1 cellular context compared by ENCODE assay signal in genomic region chr20:59032023-59032712, GRCh38.
A peak's percentile ranks its signal among the peaks of the same experiment; 100 is the strongest.
TF ChIP-seq lines count a peak whose summit lies in the region.

Gene ATP5F1E (minus strand): TSS chr20:59032335. CDS start chr20:59032251, 84 bp downstream.

TF ChIP-seq in HepG2, 621 proteins besides CTCF, POLR2A, EP300 and RAD21 (continued from another document and continues in another):
- TF ChIP-seq, protein P1, sequence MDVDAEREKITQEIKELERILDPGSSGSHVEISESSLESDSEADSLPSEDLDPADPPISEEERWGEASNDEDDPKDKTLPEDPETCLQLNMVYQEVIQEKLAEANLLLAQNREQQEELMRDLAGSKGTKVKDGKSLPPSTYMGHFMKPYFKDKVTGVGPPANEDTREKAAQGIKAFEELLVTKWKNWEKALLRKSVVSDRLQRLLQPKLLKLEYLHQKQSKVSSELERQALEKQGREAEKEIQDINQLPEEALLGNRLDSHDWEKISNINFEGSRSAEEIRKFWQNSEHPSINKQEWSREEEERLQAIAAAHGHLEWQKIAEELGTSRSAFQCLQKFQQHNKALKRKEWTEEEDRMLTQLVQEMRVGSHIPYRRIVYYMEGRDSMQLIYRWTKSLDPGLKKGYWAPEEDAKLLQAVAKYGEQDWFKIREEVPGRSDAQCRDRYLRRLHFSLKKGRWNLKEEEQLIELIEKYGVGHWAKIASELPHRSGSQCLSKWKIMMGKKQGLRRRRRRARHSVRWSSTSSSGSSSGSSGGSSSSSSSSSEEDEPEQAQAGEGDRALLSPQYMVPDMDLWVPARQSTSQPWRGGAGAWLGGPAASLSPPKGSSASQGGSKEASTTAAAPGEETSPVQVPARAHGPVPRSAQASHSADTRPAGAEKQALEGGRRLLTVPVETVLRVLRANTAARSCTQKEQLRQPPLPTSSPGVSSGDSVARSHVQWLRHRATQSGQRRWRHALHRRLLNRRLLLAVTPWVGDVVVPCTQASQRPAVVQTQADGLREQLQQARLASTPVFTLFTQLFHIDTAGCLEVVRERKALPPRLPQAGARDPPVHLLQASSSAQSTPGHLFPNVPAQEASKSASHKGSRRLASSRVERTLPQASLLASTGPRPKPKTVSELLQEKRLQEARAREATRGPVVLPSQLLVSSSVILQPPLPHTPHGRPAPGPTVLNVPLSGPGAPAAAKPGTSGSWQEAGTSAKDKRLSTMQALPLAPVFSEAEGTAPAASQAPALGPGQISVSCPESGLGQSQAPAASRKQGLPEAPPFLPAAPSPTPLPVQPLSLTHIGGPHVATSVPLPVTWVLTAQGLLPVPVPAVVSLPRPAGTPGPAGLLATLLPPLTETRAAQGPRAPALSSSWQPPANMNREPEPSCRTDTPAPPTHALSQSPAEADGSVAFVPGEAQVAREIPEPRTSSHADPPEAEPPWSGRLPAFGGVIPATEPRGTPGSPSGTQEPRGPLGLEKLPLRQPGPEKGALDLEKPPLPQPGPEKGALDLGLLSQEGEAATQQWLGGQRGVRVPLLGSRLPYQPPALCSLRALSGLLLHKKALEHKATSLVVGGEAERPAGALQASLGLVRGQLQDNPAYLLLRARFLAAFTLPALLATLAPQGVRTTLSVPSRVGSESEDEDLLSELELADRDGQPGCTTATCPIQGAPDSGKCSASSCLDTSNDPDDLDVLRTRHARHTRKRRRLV (CRISPR knock-in tag; IDR thresholded peaks at IDR 0.05), result peak; percentile 96
- TF ChIP-seq HIC2 (CRISPR knock-in tag; IDR thresholded peaks at IDR 0.05; ENCODE audit: low read depth), result peak; percentile 29; the same call in 1 of the 2 replicates
- TF ChIP-seq ZKSCAN8 (CRISPR knock-in tag; IDR thresholded peaks at IDR 0.05; ENCODE audit: borderline replicate concordance), result peak; percentile 68; the same call in 1 of the 2 replicates
- TF ChIP-seq ZBTB44 (CRISPR knock-in tag; IDR thresholded peaks at IDR 0.05), result peak; percentile 77; the same call in 1 of the 2 replicates
- peak; percentile 84; the same call in 1 of the 2 replicates for TF ChIP-seq SETDB1 (CRISPR knock-in tag; IDR thresholded peaks at IDR 0.05; ENCODE audit: borderline replicate concordance)
- peak; percentile 79 for TF ChIP-seq HNRNPK (IDR thresholded peaks at IDR 0.05; ENCODE audit: low read depth, low read length, poor library complexity, severe bottlenecking)
- 0 out of 2 replicates have a peak, but pooled peaks have one; percentile 2 for TF ChIP-seq RCOR2 (CRISPR knock-in tag; IDR thresholded peaks at IDR 0.05)
- no peak for TF ChIP-seq CHD4 (IDR thresholded peaks at IDR 0.05; ENCODE audit: borderline replicate concordance, low read length)
- TF ChIP-seq ZNF839 (CRISPR knock-in tag; IDR thresholded peaks at IDR 0.05; ENCODE audit: borderline replicate concordance), result peak; percentile 96; the same call in 1 of the 2 replicates
- TF ChIP-seq, protein P2, sequence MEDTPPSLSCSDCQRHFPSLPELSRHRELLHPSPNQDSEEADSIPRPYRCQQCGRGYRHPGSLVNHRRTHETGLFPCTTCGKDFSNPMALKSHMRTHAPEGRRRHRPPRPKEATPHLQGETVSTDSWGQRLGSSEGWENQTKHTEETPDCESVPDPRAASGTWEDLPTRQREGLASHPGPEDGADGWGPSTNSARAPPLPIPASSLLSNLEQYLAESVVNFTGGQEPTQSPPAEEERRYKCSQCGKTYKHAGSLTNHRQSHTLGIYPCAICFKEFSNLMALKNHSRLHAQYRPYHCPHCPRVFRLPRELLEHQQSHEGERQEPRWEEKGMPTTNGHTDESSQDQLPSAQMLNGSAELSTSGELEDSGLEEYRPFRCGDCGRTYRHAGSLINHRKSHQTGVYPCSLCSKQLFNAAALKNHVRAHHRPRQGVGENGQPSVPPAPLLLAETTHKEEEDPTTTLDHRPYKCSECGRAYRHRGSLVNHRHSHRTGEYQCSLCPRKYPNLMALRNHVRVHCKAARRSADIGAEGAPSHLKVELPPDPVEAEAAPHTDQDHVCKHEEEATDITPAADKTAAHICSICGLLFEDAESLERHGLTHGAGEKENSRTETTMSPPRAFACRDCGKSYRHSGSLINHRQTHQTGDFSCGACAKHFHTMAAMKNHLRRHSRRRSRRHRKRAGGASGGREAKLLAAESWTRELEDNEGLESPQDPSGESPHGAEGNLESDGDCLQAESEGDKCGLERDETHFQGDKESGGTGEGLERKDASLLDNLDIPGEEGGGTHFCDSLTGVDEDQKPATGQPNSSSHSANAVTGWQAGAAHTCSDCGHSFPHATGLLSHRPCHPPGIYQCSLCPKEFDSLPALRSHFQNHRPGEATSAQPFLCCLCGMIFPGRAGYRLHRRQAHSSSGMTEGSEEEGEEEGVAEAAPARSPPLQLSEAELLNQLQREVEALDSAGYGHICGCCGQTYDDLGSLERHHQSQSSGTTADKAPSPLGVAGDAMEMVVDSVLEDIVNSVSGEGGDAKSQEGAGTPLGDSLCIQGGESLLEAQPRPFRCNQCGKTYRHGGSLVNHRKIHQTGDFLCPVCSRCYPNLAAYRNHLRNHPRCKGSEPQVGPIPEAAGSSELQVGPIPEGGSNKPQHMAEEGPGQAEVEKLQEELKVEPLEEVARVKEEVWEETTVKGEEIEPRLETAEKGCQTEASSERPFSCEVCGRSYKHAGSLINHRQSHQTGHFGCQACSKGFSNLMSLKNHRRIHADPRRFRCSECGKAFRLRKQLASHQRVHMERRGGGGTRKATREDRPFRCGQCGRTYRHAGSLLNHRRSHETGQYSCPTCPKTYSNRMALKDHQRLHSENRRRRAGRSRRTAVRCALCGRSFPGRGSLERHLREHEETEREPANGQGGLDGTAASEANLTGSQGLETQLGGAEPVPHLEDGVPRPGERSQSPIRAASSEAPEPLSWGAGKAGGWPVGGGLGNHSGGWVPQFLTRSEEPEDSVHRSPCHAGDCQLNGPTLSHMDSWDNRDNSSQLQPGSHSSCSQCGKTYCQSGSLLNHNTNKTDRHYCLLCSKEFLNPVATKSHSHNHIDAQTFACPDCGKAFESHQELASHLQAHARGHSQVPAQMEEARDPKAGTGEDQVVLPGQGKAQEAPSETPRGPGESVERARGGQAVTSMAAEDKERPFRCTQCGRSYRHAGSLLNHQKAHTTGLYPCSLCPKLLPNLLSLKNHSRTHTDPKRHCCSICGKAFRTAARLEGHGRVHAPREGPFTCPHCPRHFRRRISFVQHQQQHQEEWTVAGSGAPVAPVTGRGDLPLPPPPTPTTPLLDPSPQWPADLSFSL (CRISPR knock-in tag; IDR thresholded peaks at IDR 0.05), result no peak; the same call in none of the 2 replicates
- peak; percentile 93; the same call in 1 of the 2 replicates for TF ChIP-seq ZBTB10 (CRISPR knock-in tag; IDR thresholded peaks at IDR 0.05; ENCODE audit: borderline replicate concordance)
- peak; percentile 96 for TF ChIP-seq SAP130 (CRISPR knock-in tag; IDR thresholded peaks at IDR 0.05; ENCODE audit: low read depth)
- TF ChIP-seq JDP2 (CRISPR knock-in tag; IDR thresholded peaks at IDR 0.05; ENCODE audit: borderline replicate concordance), result no peak
- peak; percentile 25 for TF ChIP-seq ZNF143 (CRISPR knock-in tag; IDR thresholded peaks at IDR 0.05)
- TF ChIP-seq, protein P3, sequence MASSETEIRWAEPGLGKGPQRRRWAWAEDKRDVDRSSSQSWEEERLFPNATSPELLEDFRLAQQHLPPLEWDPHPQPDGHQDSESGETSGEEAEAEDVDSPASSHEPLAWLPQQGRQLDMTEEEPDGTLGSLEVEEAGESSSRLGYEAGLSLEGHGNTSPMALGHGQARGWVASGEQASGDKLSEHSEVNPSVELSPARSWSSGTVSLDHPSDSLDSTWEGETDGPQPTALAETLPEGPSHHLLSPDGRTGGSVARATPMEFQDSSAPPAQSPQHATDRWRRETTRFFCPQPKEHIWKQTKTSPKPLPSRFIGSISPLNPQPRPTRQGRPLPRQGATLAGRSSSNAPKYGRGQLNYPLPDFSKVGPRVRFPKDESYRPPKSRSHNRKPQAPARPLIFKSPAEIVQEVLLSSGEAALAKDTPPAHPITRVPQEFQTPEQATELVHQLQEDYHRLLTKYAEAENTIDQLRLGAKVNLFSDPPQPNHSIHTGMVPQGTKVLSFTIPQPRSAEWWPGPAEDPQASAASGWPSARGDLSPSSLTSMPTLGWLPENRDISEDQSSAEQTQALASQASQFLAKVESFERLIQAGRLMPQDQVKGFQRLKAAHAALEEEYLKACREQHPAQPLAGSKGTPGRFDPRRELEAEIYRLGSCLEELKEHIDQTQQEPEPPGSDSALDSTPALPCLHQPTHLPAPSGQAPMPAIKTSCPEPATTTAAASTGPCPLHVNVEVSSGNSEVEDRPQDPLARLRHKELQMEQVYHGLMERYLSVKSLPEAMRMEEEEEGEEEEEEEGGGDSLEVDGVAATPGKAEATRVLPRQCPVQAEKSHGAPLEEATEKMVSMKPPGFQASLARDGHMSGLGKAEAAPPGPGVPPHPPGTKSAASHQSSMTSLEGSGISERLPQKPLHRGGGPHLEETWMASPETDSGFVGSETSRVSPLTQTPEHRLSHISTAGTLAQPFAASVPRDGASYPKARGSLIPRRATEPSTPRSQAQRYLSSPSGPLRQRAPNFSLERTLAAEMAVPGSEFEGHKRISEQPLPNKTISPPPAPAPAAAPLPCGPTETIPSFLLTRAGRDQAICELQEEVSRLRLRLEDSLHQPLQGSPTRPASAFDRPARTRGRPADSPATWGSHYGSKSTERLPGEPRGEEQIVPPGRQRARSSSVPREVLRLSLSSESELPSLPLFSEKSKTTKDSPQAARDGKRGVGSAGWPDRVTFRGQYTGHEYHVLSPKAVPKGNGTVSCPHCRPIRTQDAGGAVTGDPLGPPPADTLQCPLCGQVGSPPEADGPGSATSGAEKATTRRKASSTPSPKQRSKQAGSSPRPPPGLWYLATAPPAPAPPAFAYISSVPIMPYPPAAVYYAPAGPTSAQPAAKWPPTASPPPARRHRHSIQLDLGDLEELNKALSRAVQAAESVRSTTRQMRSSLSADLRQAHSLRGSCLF (CRISPR knock-in tag; IDR thresholded peaks at IDR 0.05; ENCODE audit: borderline replicate concordance), result no peak
- TF ChIP-seq NAIF1 (CRISPR knock-in tag; IDR thresholded peaks at IDR 0.05; ENCODE audit: borderline replicate concordance), result no peak; the same call in 1 of the 2 replicates
- TF ChIP-seq PAWR (CRISPR knock-in tag; IDR thresholded peaks at IDR 0.05; ENCODE audit: borderline replicate concordance), result no peak
- TF ChIP-seq MED13 (CRISPR knock-in tag; IDR thresholded peaks at IDR 0.05), result no peak; the same call in 1 of the 2 replicates
- TF ChIP-seq IKZF4 (CRISPR knock-in tag; IDR thresholded peaks at IDR 0.05; ENCODE audit: borderline replicate concordance, low read depth, not compliant biosample characterization), result peak; percentile 97
- TF ChIP-seq MATR3 (CRISPR knock-in tag; IDR thresholded peaks at IDR 0.05), result peak; percentile 96; the same call in 1 of the 2 replicates
- TF ChIP-seq HNF4A (CRISPR knock-in tag; IDR thresholded peaks at IDR 0.05), result no peak
- TF ChIP-seq, protein P4, sequence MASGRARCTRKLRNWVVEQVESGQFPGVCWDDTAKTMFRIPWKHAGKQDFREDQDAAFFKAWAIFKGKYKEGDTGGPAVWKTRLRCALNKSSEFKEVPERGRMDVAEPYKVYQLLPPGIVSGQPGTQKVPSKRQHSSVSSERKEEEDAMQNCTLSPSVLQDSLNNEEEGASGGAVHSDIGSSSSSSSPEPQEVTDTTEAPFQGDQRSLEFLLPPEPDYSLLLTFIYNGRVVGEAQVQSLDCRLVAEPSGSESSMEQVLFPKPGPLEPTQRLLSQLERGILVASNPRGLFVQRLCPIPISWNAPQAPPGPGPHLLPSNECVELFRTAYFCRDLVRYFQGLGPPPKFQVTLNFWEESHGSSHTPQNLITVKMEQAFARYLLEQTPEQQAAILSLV (CRISPR knock-in tag; IDR thresholded peaks at IDR 0.05; ENCODE audit: borderline replicate concordance), result peak; percentile 96
- TF ChIP-seq PRPF4 (IDR thresholded peaks at IDR 0.05; ENCODE audit: low read depth, low read length, poor library complexity, severe bottlenecking), result no peak
- TF ChIP-seq, protein P5, sequence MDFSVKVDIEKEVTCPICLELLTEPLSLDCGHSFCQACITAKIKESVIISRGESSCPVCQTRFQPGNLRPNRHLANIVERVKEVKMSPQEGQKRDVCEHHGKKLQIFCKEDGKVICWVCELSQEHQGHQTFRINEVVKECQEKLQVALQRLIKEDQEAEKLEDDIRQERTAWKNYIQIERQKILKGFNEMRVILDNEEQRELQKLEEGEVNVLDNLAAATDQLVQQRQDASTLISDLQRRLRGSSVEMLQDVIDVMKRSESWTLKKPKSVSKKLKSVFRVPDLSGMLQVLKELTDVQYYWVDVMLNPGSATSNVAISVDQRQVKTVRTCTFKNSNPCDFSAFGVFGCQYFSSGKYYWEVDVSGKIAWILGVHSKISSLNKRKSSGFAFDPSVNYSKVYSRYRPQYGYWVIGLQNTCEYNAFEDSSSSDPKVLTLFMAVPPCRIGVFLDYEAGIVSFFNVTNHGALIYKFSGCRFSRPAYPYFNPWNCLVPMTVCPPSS (IDR thresholded peaks at IDR 0.05), result no peak
